Comparison of ENCODE assay signal across 28 cellular contexts in the genomic region with DNA sequence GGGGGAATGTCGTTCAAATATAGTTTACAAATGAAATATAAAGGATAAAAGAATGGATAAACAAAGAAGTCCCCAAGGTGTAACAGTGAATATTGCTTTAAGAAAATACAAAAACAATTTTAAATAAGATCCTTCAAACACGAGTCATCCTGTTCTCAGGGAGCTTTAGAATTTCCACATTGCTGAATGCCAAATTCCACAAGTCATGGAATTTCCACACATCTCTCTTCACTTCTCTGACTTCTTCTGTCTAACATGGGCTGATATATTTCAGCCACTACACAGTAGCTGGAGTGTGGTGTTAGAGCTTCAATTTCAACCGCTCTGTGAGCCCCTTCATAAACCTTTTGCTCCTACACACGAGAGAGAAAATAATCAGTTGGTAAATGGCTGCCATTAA. TPM values are rescaled to one million over a fixed set of nuclear protein-coding genes. Genes with fewer than 3 reads are reported as not detected.
A peak's percentile ranks its signal among the peaks of the same experiment; 100 is the strongest.
DNase-seq lines count a peak whose midpoint lies in the region; ATAC-seq, FAIRE-seq and TF ChIP-seq lines count a peak whose summit lies in the region.
"Had no signal": no experiment of that assay in that cellular context is flagged by ENCODE, and none has a peak within 500 bp of the region (broad histone marks: within the 10 kb centered on the region; RNA-seq: fewer than 3 reads in every experiment).

No MANE protein-coding gene starts in this region.

- H3K36me3 ChIP-seq in GM23248 (ENCODE audit: low read depth) (no peaks in the 10 kb centered on the region), K562 (ENCODE audit: control insufficient read depth, insufficient read depth, low read length) (no peaks in the 10 kb centered on the region), esophagus squamous epithelium (no peaks in the 10 kb centered on the region)
- H3K36me3 ChIP-seq: transverse colon had no signal

- no peak overlapping the region for H3K4me2 ChIP-seq in GM23248 (ENCODE audit: unreplicated experiment)
- H3K4me2 ChIP-seq in K562 (ENCODE audit: insufficient read depth, low read length), result no peak overlapping the region

- no peaks in the 10 kb centered on the region for H4K20me1 ChIP-seq in GM23248 (ENCODE audit: insufficient read depth)
- H4K20me1 ChIP-seq in K562 (replicated peaks; ENCODE audit: control insufficient read depth, insufficient read depth, low read length), result no peaks in the 10 kb centered on the region

- H3K9me3 ChIP-seq in GM23248 (ENCODE audit: low read depth), result no peaks in the 10 kb centered on the region
- H3K9me3 ChIP-seq in K562 (replicated peaks; ENCODE audit: control insufficient read depth, insufficient read depth, low read depth, low read length), result no peaks in the 10 kb centered on the region
- no peaks in the 10 kb centered on the region for H3K9me3 ChIP-seq in esophagus squamous epithelium
- H3K9me3 ChIP-seq: transverse colon had no signal

- CTCF ChIA-PET in K562 (lab: Yijun Ruan, JAX; ENCODE audit: low intra/inter-chr PET ratio), result no interaction called here

- no peaks in the 10 kb centered on the region for H3K27me3 ChIP-seq in GM23248 (replicated peaks; ENCODE audit: insufficient read depth)
- peaks cover 18 to 27% of the 10 kb centered on the region in 2 experiments; a peak in 3 of 5 replicates for H3K27me3 ChIP-seq in K562 (ENCODE audit: control insufficient read depth in 2 of 2, insufficient read depth in 2 of 2, low read length in 2 of 2)
- no peaks in the 10 kb centered on the region for H3K27me3 ChIP-seq in esophagus squamous epithelium
- H3K27me3 ChIP-seq: transverse colon had no signal

- peaks cover 12% of the 10 kb centered on the region for H3K4me1 ChIP-seq in GM23248 (ENCODE audit: insufficient read depth)
- H3K4me1 ChIP-seq in K562 (replicated peaks in 1 of 2; ENCODE audit: control insufficient read depth in 2 of 2, insufficient read depth in 2 of 2, low read length in 2 of 2), result no peaks in the 10 kb centered on the region
- peaks cover 0 to 4% (median 0%) of the 10 kb centered on the region in 3 donors for H3K4me1 ChIP-seq in esophagus squamous epithelium
- H3K4me1 ChIP-seq: transverse colon had no signal

- peak; percentile 15 for FAIRE-seq in K562 (lab: Jason Lieb, UNC)
- FAIRE-seq: D721Med, GM12878, islet of Langerhans had no signal

- TF ChIP-seq EP300 in K562 (IDR thresholded peaks at IDR 0.05; ENCODE audit: low read length), result no peak

- H3K79me2 ChIP-seq in GM23248 (ENCODE audit: insufficient read depth), result no peaks in the 10 kb centered on the region
- H3K79me2 ChIP-seq in K562 (ENCODE audit: control insufficient read depth, insufficient read depth, low read length), result no peaks in the 10 kb centered on the region

- DNase-seq in GM23248, result peak; percentile 54
- DNase-seq in K562 (ENCODE audit: extremely low read depth in 1 of 4, low spot score in 3 of 4), result no peak
- peak; percentile 8 for DNase-seq in fibroblast of villous mesenchyme (ENCODE audit: low read depth)
- peak; percentile 80 for DNase-seq in renal cortical epithelial cell (ENCODE audit: low read depth)
- DNase-seq in SHP77 (lab: John Stamatoyannopoulos, UW), result no peak
- no peak for DNase-seq in esophagus squamous epithelium (lab: John Stamatoyannopoulos, UW)
- DNase-seq: activated CD4-positive, alpha-beta T cell treated with anti-CD3 and anti-CD28 coated beads for 48 hours; activated naive CD4-positive, alpha-beta T cell; activated T-cell treated with anti-CD3 and anti-CD28 coated beads, Interleukin-2, amount 50 U/mL, for 48 hours; effector CD8-positive, alpha-beta T cell; HFFc6; natural killer cell; NCI-H1105; NCI-H187 treated with DMSO at 0.1 percent for 48 hours; NCI-H526 treated with DMSO at 0.1 percent for 48 hours; Right ventricle myocardium superior; small intestine; stimulated activated CD8-positive, alpha-beta memory T cell treated with anti-CD3 and anti-CD28 coated beads, Interleukin-4, amount 100 ng/mL, for 48 hours; transverse colon had no signal

- in situ Hi-C loops in GM23248 (cut with MboI) (no loop called here), K562 (cut with MboI) (no loop called here)

- H3K27ac ChIP-seq in GM23248 (no peak overlapping the region), K562 (ENCODE audit: extremely low read depth, low read depth, low read length) (no peak overlapping the region), esophagus squamous epithelium (no peak overlapping the region)
- H3K27ac ChIP-seq: C4-2B, transverse colon had no signal

- H3F3A ChIP-seq in GM23248 (ENCODE audit: insufficient read depth), result peaks cover 8% of the 10 kb centered on the region; the same call in 1 of the 2 replicates

- H3K9ac ChIP-seq in GM23248 (no peak overlapping the region), K562 (ENCODE audit: insufficient read depth in 1 of 2, low read depth in 2 of 2, low read length in 2 of 2) (no peak overlapping the region)

- H2AFZ ChIP-seq in GM23248, result no peak overlapping the region
- H2AFZ ChIP-seq in K562 (ENCODE audit: low read depth, low read length), result no peak overlapping the region

- intact Hi-C loops in K562 (cut with micrococcal nuclease), result no loop called here
- intact Hi-C loops in esophagus squamous epithelium (cut with DNase I), result no loop called here

- H3K4me3 ChIP-seq in GM23248 (no peak overlapping the region), K562 (no peak overlapping the region), fibroblast of villous mesenchyme (ENCODE audit: low read depth, low read length) (no peak overlapping the region), esophagus squamous epithelium (no peak overlapping the region)
- H3K4me3 ChIP-seq: GM12878, transverse colon had no signal

- POLR2A ChIA-PET in K562 (lab: Yijun Ruan, JAX), result no interaction called here

- TF ChIP-seq RAD21 in K562 (CRISPR knock-in tag; conservative IDR thresholded peaks at IDR 0.05 in 1 of 2, IDR thresholded peaks at IDR 0.05 in 1 of 2), result no peak

- no peaks in the 10 kb centered on the region for H3K9me1 ChIP-seq in K562 (ENCODE audit: control insufficient read depth, insufficient read depth, low read length)

- ATAC-seq in K562 (no peak), GM18873 (IDR thresholded peaks at IDR 0.05; ENCODE audit: low FRiP score, unreplicated experiment) (no peak)
- ATAC-seq: GM12878, natural killer cell had no signal

- H3K9me2 ChIP-seq in GM23248 (ENCODE audit: insufficient read depth), result no peaks in the 10 kb centered on the region

- WGBS in GM23248 (ENCODE audit: low coverage in 1 of 2, low lambda C conversion rate in 2 of 2, missing lambda C conversion rate in 2 of 2), 2 experiments, result 47 to 60% methylated on average over 4 of the region's 4 CpGs
- 5% methylated on average over 4 of the region's 4 CpGs for WGBS in K562 (ENCODE audit: insufficient coverage, low coverage, missing lambda C conversion rate)
- WGBS in esophagus squamous epithelium, 2 donors, result 64 to 79% methylated on average over 4 of the region's 4 CpGs

- BruUV-seq in K562 (replicated peaks; lab: Mats Ljungman, UMichigan), result no TSS peak

- TF ChIP-seq POLR2A in K562 (conservative IDR thresholded peaks at IDR 0.05), result no peak
- no peak for TF ChIP-seq POLR2A in esophagus squamous epithelium (IDR thresholded peaks at IDR 0.05)

- no peak for TF ChIP-seq CTCF in K562 (IDR thresholded peaks at IDR 0.05 in 2 of 3, conservative IDR thresholded peaks at IDR 0.05 in 1 of 3; ENCODE audit: insufficient read depth in 2 of 3, low read depth in 1 of 3, low read length in 3 of 3)
- TF ChIP-seq CTCF in fibroblast of villous mesenchyme (IDR thresholded peaks at IDR 0.05; ENCODE audit: insufficient read depth, low read depth, low read length), result no peak
- no peak for TF ChIP-seq CTCF in esophagus squamous epithelium (IDR thresholded peaks at IDR 0.05)

TF ChIP-seq in K562, 482 proteins besides CTCF, POLR2A, EP300 and RAD21:
- no peak for TF ChIP-seq ZNF75A (CRISPR knock-in tag; IDR thresholded peaks at IDR 0.05)
- no peak for TF ChIP-seq PPARD (CRISPR knock-in tag; IDR thresholded peaks at IDR 0.05)
- TF ChIP-seq ZNF354B (CRISPR knock-in tag; IDR thresholded peaks at IDR 0.05), result no peak
- no peak for TF ChIP-seq HDAC8 (tag; IDR thresholded peaks at IDR 0.05)
- TF ChIP-seq TCF7 (IDR thresholded peaks at IDR 0.05; ENCODE audit: borderline replicate concordance), result no peak
- TF ChIP-seq FUS (optimal IDR thresholded peaks at IDR 0.05; ENCODE audit: low read depth, low read length), result no peak

RNA-seq across cellular contexts. Expression of a gene that starts 28.0 kb away (rescaled TPM):
- total RNA-seq in GM23248 (2014; rRNA removed; shearing (Covaris generic)), result not detected in 2 replicates
- polyA plus RNA-seq in GM23248 (2016; fragmentation: Nextera tagmentation; extraction: Ambion mirVana) (not detected in 2 replicates), K562 (2011; rRNA removed) (not detected in 2 replicates), K562 (2014; fragmentation: Illumina TruSeq; extraction: Trizol) (not detected in 2 replicates), K562 (2014; fragmentation: Nextera tagmentation; extraction: Ambion mirVana) (not detected), K562 (2014; rRNA removed) (0.03 TPM in 1 of 2 replicates, not detected in the other)
- total RNA-seq in K562 (2011; cell fraction: chromatin; rRNA removed; ENCODE audit: low replicate concordance), result not detected in 2 replicates
- total RNA-seq in K562 (2011; cell fraction: nucleolus; rRNA removed), result not detected in 2 replicates
- total RNA-seq in K562 (2011; cell fraction: nucleoplasm; rRNA removed), result not detected in 2 replicates
- total RNA-seq in K562 (2014; rRNA removed) (not detected in 2 replicates), K562 (2014; rRNA removed; fragmentation: Illumina TruSeq; extraction: Trizol) (not detected in 2 replicates), K562 (2015; rRNA removed; fragmentation: Illumina TruSeq; extraction: Trizol) (not detected in 2 replicates), K562 (2021) (not detected in 2 replicates), fibroblast of villous mesenchyme (not detected in 2 replicates), renal cortical epithelial cell (not detected in 2 replicates), esophagus squamous epithelium (not detected)
- not detected in 2 replicates for polyA plus RNA-seq in K562 (2011; cell fraction: cytosol; rRNA removed)
- not detected in 2 replicates for polyA plus RNA-seq in K562 (2011; cell fraction: nucleus; rRNA removed)
- not detected in 2 replicates for polyA plus RNA-seq in K562 (2012)
- not detected in 2 replicates for polyA minus RNA-seq in K562 (2011; rRNA and poly(A)+ RNA removed)
- not detected in 2 replicates for polyA minus RNA-seq in K562 (2011; cell fraction: cytosol; rRNA and poly(A)+ RNA removed)
- not detected in 2 replicates for polyA minus RNA-seq in K562 (2011; cell fraction: nucleus; rRNA and poly(A)+ RNA removed)
- total RNA-seq: glomerular endothelial cell, HFFc6, natural killer cell, osteoblast, Right ventricle myocardium superior had no signal
- polyA plus RNA-seq: adipose tissue, liver had no signal

Comparison
In these comparisons a context has a peak if more than half of its experiments do, and no peak if none do; other contexts are left out.
1. DNase-seq: peak in GM23248 (single experiment), fibroblast of villous mesenchyme (single experiment) and renal cortical epithelial cell (single experiment); none in K562 (0 of 4), SHP77 (0 of 2) and esophagus squamous epithelium (single experiment).